ENCODE assay signal across 1 cellular context in the genomic region with DNA sequence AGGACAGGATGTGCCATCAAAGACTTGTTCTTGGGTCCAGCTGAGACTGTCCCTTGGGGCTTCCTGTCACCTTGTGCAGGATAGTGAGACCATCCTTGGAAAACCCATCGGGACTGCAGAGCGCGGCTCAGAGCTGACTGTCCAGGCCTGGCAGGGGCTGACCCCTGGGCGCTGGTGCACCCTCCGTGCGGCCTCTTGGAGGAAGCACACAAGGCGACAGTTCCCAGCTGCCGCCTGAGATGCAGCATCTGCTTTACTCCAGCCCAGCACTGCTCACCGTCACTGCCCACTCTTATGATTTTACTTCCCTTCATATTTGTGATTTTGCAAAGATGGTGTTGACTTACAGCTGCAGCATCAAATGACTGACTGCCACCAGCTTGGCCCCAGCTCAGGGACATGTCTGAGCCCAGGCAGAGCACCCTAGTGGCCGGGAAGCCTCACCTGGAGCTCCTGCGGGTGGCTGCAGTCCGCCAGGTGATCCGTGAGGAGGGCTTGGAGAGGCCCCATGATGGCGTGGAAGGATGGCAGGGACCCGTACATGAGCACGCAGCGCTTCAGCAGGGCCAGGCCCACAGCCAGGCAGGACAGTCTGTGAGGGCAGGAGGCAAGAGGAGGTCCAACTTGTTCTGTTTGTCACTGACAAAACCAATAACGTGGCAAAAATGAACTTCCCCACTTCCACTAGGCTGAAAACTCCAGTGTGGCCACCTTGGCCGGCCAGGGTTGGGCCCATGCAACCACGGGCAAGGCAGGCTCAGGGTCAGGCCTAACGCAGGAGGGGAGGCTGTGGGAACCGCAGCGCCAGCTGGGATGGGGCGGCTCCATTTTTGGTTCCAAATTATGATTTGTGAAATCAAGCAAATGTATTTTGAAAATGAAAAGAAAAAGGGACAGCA.
A peak's percentile ranks its signal among the peaks of the same experiment; 100 is the strongest.
TF ChIP-seq lines count a peak whose summit lies in the region.

No MANE protein-coding gene starts in this region.

TF ChIP-seq in H1, 55 proteins besides CTCF, POLR2A, EP300 and RAD21:
- TF ChIP-seq POLR2AphosphoS5 (IDR thresholded peaks at IDR 0.05; ENCODE audit: low read depth, low read length) (peak; percentile 35; the same call in 1 of the 2 replicates), TBP (IDR thresholded peaks at IDR 0.05; ENCODE audit: low read depth, low read length) (no peak)
